ENCODE assay signal across 23 cellular contexts in the genomic region with DNA sequence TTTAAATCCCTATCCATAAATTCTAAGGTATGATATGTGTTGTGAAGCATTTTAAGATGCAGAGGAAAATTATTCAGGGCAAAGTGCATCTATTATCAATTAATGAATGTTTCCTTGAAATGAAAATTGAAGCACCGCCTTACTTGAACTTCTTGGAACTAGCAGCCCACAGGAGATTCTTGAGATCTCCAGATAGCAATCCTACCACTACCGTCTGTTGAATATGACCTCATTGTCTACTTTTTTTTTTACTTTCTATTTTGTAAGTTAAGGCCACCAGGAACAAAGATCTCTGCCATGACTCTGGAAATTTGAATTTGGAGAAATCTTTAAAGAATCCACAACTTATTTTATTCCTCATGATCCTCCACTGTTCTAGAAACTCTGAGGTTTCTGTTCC.
"Had no signal": no experiment of that assay in that cellular context is flagged by ENCODE, and none has a peak within 500 bp of the region (broad histone marks: within the 10 kb centered on the region; RNA-seq: fewer than 3 reads in every experiment).

No MANE protein-coding gene starts in this region.

- H3K4me3 ChIP-seq: breast epithelium, dorsolateral prefrontal cortex, heart left ventricle, prostate gland, stomach, thoracic aorta had no signal

- H3K27ac Mint-ChIP-seq: activated B cell treated with CpG ODN at 0.5 μM for 24 hours; activated CD8-positive, alpha-beta memory T cell treated with anti-CD3 and anti-CD28 coated beads, Interleukin-2, amount 10 ng/mL, durations not matched to agents 7 days and 5 days; activated naive CD4-positive, alpha-beta T cell treated with anti-CD3 and anti-CD28 coated beads, Interleukin-2, amount 50 U/mL, for 24 hours; activated T-cell treated with anti-CD3 and anti-CD28 coated beads, Interleukin-2, amount 50 U/mL, for 24 hours; natural killer cell treated with Interleukin-12 subunit alpha and Interleukin-12 subunit beta and Interleukin-15 and Interleukin-18, amount 100 ng/mL, for 72 hours had no signal

- H3K9me3 ChIP-seq: breast epithelium, heart left ventricle, prostate gland, stomach, thoracic aorta had no signal

- H3K27me3 ChIP-seq: breast epithelium, foreskin keratinocyte, heart left ventricle, stomach had no signal

- H3K36me3 ChIP-seq: breast epithelium, heart left ventricle, prostate gland, stomach, thoracic aorta had no signal

- DNase-seq: activated B cell treated with CpG ODN at 0.5 μM for 24 hours; activated CD8-positive, alpha-beta memory T cell treated with anti-CD3 and anti-CD28 coated beads, Interleukin-2, amount 10 ng/mL, durations not matched to agents 7 days and 5 days; activated effector memory CD4-positive, alpha-beta T cell treated with Interleukin-2 at 50 U/mL for 16 hours; activated T-cell treated with anti-CD3 and anti-CD28 coated beads, Interleukin-2, amount 50 U/mL, for 24 hours; amygdala; dorsolateral prefrontal cortex; foreskin keratinocyte; heart left ventricle; islet precursor cell; occipital lobe; stimulated activated CD4-positive, alpha-beta T cell treated with anti-CD3 and anti-CD28 coated beads, Interleukin-12 subunit alpha, Interleukin-12 subunit beta, amount 100 ng/mL, for 4 hours; stimulated activated CD4-positive, alpha-beta T cell treated with anti-CD3 and anti-CD28 coated beads, Interleukin-4, amount 100 ng/mL, for 1 hour; stimulated activated CD8-positive, alpha-beta memory T cell treated with anti-CD3 and anti-CD28 coated beads, Interleukin-4, amount 100 ng/mL, for 48 hours; stomach; T-helper 9 cell had no signal

- H3K4me1 Mint-ChIP-seq: activated B cell treated with CpG ODN at 0.5 μM for 24 hours; activated CD8-positive, alpha-beta memory T cell treated with anti-CD3 and anti-CD28 coated beads, Interleukin-2, amount 10 ng/mL, durations not matched to agents 7 days and 5 days; activated naive CD4-positive, alpha-beta T cell treated with anti-CD3 and anti-CD28 coated beads, Interleukin-2, amount 50 U/mL, for 24 hours had no signal

- H3K27ac ChIP-seq: breast epithelium, dorsolateral prefrontal cortex, foreskin keratinocyte, heart left ventricle, prostate gland, stomach, thoracic aorta had no signal

- H3K4me1 ChIP-seq: breast epithelium, foreskin keratinocyte, heart left ventricle, prostate gland, stomach had no signal

- H3K27me3 Mint-ChIP-seq: activated B cell treated with CpG ODN at 0.5 μM for 24 hours; activated CD8-positive, alpha-beta memory T cell treated with anti-CD3 and anti-CD28 coated beads, Interleukin-2, amount 10 ng/mL, durations not matched to agents 7 days and 5 days; activated naive CD4-positive, alpha-beta T cell treated with anti-CD3 and anti-CD28 coated beads, Interleukin-2, amount 50 U/mL, for 24 hours; activated T-cell treated with anti-CD3 and anti-CD28 coated beads, Interleukin-2, amount 50 U/mL, for 24 hours; natural killer cell treated with Interleukin-12 subunit alpha and Interleukin-12 subunit beta and Interleukin-15 and Interleukin-18, amount 100 ng/mL, for 72 hours had no signal

- H3K4me3 Mint-ChIP-seq: activated B cell treated with CpG ODN at 0.5 μM for 24 hours; activated CD8-positive, alpha-beta memory T cell treated with anti-CD3 and anti-CD28 coated beads, Interleukin-2, amount 10 ng/mL, durations not matched to agents 7 days and 5 days; activated naive CD4-positive, alpha-beta T cell treated with anti-CD3 and anti-CD28 coated beads, Interleukin-2, amount 50 U/mL, for 24 hours; activated T-cell treated with anti-CD3 and anti-CD28 coated beads, Interleukin-2, amount 50 U/mL, for 24 hours; natural killer cell treated with Interleukin-12 subunit alpha and Interleukin-12 subunit beta and Interleukin-15 and Interleukin-18, amount 100 ng/mL, for 72 hours had no signal

- H3K36me3 Mint-ChIP-seq: activated CD8-positive, alpha-beta memory T cell treated with anti-CD3 and anti-CD28 coated beads, Interleukin-2, amount 10 ng/mL, durations not matched to agents 7 days and 5 days; activated naive CD4-positive, alpha-beta T cell treated with anti-CD3 and anti-CD28 coated beads, Interleukin-2, amount 50 U/mL, for 24 hours had no signal

- ATAC-seq: activated CD8-positive, alpha-beta memory T cell treated with anti-CD3 and anti-CD28 coated beads, Interleukin-2, amount 10 ng/mL, durations not matched to agents 7 days and 5 days; esophagus mucosa; foreskin keratinocyte; heart left ventricle; left lobe of liver; natural killer cell treated with Interleukin-12 subunit alpha and Interleukin-12 subunit beta and Interleukin-15 and Interleukin-18, amount 100 ng/mL, for 72 hours; sciatic nerve had no signal
